In genomic region chr10:92142949-92143348, GRCh38 we compare ENCODE assay signal across 10 cellular contexts.
DNase-seq lines count a peak whose midpoint lies in the region; ATAC-seq lines count a peak whose summit lies in the region.
"Had no signal": no experiment of that assay in that cellular context is flagged by ENCODE, and none has a peak within 500 bp of the region (broad histone marks: within the 10 kb centered on the region; RNA-seq: fewer than 3 reads in every experiment).

No MANE protein-coding gene starts in this region.

- DNase-seq in germinal center (ENCODE audit: low spot score), result peak; percentile 44
- DNase-seq in H7, result no peak
- DNase-seq in NCI-H345 treated with DMSO at 0.1 percent for 48 hours (lab: John Stamatoyannopoulos, UW; ENCODE audit: unreplicated experiment), result no peak
- no peak for DNase-seq in SKM-1 (lab: John Stamatoyannopoulos, UW; ENCODE audit: unreplicated experiment)
- no peak for DNase-seq in NCI-H748 treated with DMSO at 0.1 percent for 48 hours (lab: John Stamatoyannopoulos, UW)
- DNase-seq: T-helper 1 cell, uterus had no signal

- H3K4me3 ChIP-seq in H7 (ENCODE audit: insufficient read depth, low read depth, low read length), result no peak overlapping the region
- H3K4me3 ChIP-seq: uterus had no signal

- ATAC-seq in GM18861 (IDR thresholded peaks at IDR 0.05; ENCODE audit: unreplicated experiment) (peak; percentile 68), GM21825 (IDR thresholded peaks at IDR 0.05; ENCODE audit: unreplicated experiment) (peak; percentile 75), HG03469 (IDR thresholded peaks at IDR 0.05; ENCODE audit: unreplicated experiment) (peak; percentile 45)

- no peaks in the 10 kb centered on the region for H3K36me3 ChIP-seq in H7 (replicated peaks; ENCODE audit: control insufficient read depth, insufficient read depth, low read length)
- H3K36me3 ChIP-seq: uterus had no signal

- H3K27me3 ChIP-seq in H7 (ENCODE audit: control insufficient read depth, insufficient read depth, low read length), result no peaks in the 10 kb centered on the region
- H3K27me3 ChIP-seq: uterus had no signal
